Comparison of ENCODE assay signal across 30 cellular contexts in the genomic region with DNA sequence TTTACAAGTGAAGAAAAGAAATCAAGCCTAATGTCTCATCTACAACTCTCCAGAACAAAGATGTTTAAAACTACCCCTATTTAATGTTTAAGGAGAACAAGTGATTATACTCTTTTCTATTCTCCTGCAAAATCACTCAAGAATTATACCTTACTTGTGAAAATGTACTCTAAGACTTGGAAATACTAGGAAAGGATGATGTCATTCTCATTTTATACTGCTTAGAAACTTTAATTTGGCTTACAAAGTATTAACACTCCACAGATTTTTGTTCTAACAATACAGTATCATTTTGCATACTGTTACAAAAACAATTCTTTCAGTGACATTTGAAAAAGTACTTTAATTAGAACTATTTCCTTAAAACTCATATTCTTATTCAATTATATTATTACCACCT.
"Had no signal": no experiment of that assay in that cellular context is flagged by ENCODE, and none has a peak within 500 bp of the region (broad histone marks: within the 10 kb centered on the region; RNA-seq: fewer than 3 reads in every experiment).

No MANE protein-coding gene starts in this region.

- H3K9me3 ChIP-seq: left lung, lower lobe of right lung, neutrophil, ovary, right atrium auricular region, suprapubic skin, thoracic aorta, tibial artery, uterus had no signal

- ATAC-seq: left colon; left lung; lower lobe of right lung; naive thymus-derived CD8-positive, alpha-beta T cell; sciatic nerve; stimulated activated effector memory CD8-positive, alpha-beta T cell treated with anti-CD3 and anti-CD28 coated beads, Interleukin-12 subunit alpha, Interleukin-12 subunit beta, amount 100 ng/mL, for 72 hours had no signal

- H3K27ac ChIP-seq: left lung, lower lobe of right lung, neural progenitor cell, neutrophil, ovary, right atrium auricular region, skin epidermis, suprapubic skin, thoracic aorta, tibial artery, uterus had no signal

- DNase-seq: hypothalamus; immature natural killer cell; kidney; left colon; left lung; lower lobe of right lung; mammary epithelial cell; mesenchymal stem cell; naive thymus-derived CD8-positive, alpha-beta T cell; occipital lobe; ovary; stimulated activated CD4-positive, alpha-beta T cell treated with anti-CD3 and anti-CD28 coated beads, Interleukin-12 subunit alpha, Interleukin-12 subunit beta, amount 100 ng/mL, for 4 hours; stimulated activated CD4-positive, alpha-beta T cell treated with anti-CD3 and anti-CD28 coated beads, Interleukin-15, amount 100 ng/mL, for 24 hours; stimulated activated CD4-positive, alpha-beta T cell treated with anti-CD3 and anti-CD28 coated beads, Interleukin-2, amount 100 ng/mL, for 24 hours; stimulated activated CD4-positive, alpha-beta T cell treated with anti-CD3 and anti-CD28 coated beads, Interleukin-4, amount 100 ng/mL, for 24 hours; stimulated activated naive CD4-positive, alpha-beta T cell; tibial artery; trophoblast cell; uterus had no signal

- H3K27me3 Mint-ChIP-seq: naive thymus-derived CD8-positive, alpha-beta T cell; progenitor cell of endocrine pancreas; stimulated activated naive CD8-positive, alpha-beta T cell treated with anti-CD3 and anti-CD28 coated beads, Interleukin-15, Interleukin-2, amounts not matched to agents 100 ng/mL and 50 ng/mL, for 24 hours had no signal

- H3K4me1 Mint-ChIP-seq: immature natural killer cell; naive thymus-derived CD8-positive, alpha-beta T cell; nephron; neural progenitor cell; stimulated activated effector memory CD8-positive, alpha-beta T cell treated with anti-CD3 and anti-CD28 coated beads, Interleukin-12 subunit alpha, Interleukin-12 subunit beta, amount 100 ng/mL, for 72 hours had no signal

- H3K36me3 ChIP-seq: ovary, uterus had no signal

- H3K27ac Mint-ChIP-seq: immature natural killer cell; nephron; neural progenitor cell; stimulated activated effector memory CD8-positive, alpha-beta T cell treated with anti-CD3 and anti-CD28 coated beads, Interleukin-12 subunit alpha, Interleukin-12 subunit beta, amount 100 ng/mL, for 72 hours; stimulated activated naive CD8-positive, alpha-beta T cell treated with anti-CD3 and anti-CD28 coated beads, Interleukin-15, Interleukin-2, amounts not matched to agents 100 ng/mL and 50 ng/mL, for 24 hours had no signal

- H3K4me3 ChIP-seq: left lung, lower lobe of right lung, neural progenitor cell, ovary, right atrium auricular region, skin epidermis, suprapubic skin, thoracic aorta, tibial artery, uterus had no signal

- H3K27me3 ChIP-seq: left lung, neural progenitor cell, neutrophil, ovary, right atrium auricular region, suprapubic skin, tibial artery, uterus had no signal

- H3K4me1 ChIP-seq: left lung, lower lobe of right lung, neural progenitor cell, right atrium auricular region, suprapubic skin, tibial artery, uterus had no signal

- H3K9me3 Mint-ChIP-seq: immature natural killer cell; naive thymus-derived CD8-positive, alpha-beta T cell; nephron; neural progenitor cell; stimulated activated effector memory CD8-positive, alpha-beta T cell treated with anti-CD3 and anti-CD28 coated beads, Interleukin-12 subunit alpha, Interleukin-12 subunit beta, amount 100 ng/mL, for 72 hours; stimulated activated naive CD8-positive, alpha-beta T cell treated with anti-CD3 and anti-CD28 coated beads, Interleukin-15, Interleukin-2, amounts not matched to agents 100 ng/mL and 50 ng/mL, for 24 hours had no signal

- H3K4me3 Mint-ChIP-seq: immature natural killer cell; naive thymus-derived CD8-positive, alpha-beta T cell; nephron; neural progenitor cell; stimulated activated effector memory CD8-positive, alpha-beta T cell treated with anti-CD3 and anti-CD28 coated beads, Interleukin-12 subunit alpha, Interleukin-12 subunit beta, amount 100 ng/mL, for 72 hours; stimulated activated naive CD8-positive, alpha-beta T cell treated with anti-CD3 and anti-CD28 coated beads, Interleukin-15, Interleukin-2, amounts not matched to agents 100 ng/mL and 50 ng/mL, for 24 hours had no signal
